14 cellular contexts compared by ENCODE assay signal in genomic region chr12:74906224-74906623, GRCh38.
DNase-seq lines count a peak whose midpoint lies in the region; ATAC-seq and TF ChIP-seq lines count a peak whose summit lies in the region.
"Had no signal": no experiment of that assay in that cellular context is flagged by ENCODE, and none has a peak within 500 bp of the region (broad histone marks: within the 10 kb centered on the region; RNA-seq: fewer than 3 reads in every experiment).

No MANE protein-coding gene starts in this region.

- no peaks in the 10 kb centered on the region for H3K79me2 ChIP-seq in smooth muscle cell (ENCODE audit: low read depth)

- no peaks in the 10 kb centered on the region for H3K9me3 ChIP-seq in smooth muscle cell (replicated peaks; ENCODE audit: low read depth)
- H3K9me3 ChIP-seq: MG63 had no signal

- WGBS in smooth muscle cell (ENCODE audit: low lambda C conversion rate) = 80% methylated on average over 5 of the region's 5 CpGs

- TF ChIP-seq CTCF in brain microvascular endothelial cell (IDR thresholded peaks at IDR 0.05; ENCODE audit: low read depth, low read length, missing control alignments) = peak; percentile 34
- TF ChIP-seq CTCF in smooth muscle cell (IDR thresholded peaks at IDR 0.05; ENCODE audit: borderline replicate concordance, insufficient read depth, poor library complexity, severe bottlenecking) = peak; percentile 11

- H3K27me3 ChIP-seq in brain microvascular endothelial cell (replicated peaks) = no peaks in the 10 kb centered on the region
- H3K27me3 ChIP-seq in smooth muscle cell (ENCODE audit: low read depth) = no peaks in the 10 kb centered on the region
- H3K27me3 ChIP-seq: MG63 had no signal

- no peaks in the 10 kb centered on the region for H3F3A ChIP-seq in smooth muscle cell (ENCODE audit: low read depth)

- H2AFZ ChIP-seq in smooth muscle cell (ENCODE audit: low read depth) = no peak overlapping the region

- H3K36me3 ChIP-seq in brain microvascular endothelial cell (replicated peaks) (no peaks in the 10 kb centered on the region), smooth muscle cell (ENCODE audit: low read depth) (no peaks in the 10 kb centered on the region)
- H3K36me3 ChIP-seq: MG63 had no signal

- no peaks in the 10 kb centered on the region for H4K20me1 ChIP-seq in smooth muscle cell (ENCODE audit: low read depth)

- no peak overlapping the region for H3K9ac ChIP-seq in smooth muscle cell (ENCODE audit: low read depth)

- H3K27ac ChIP-seq in brain microvascular endothelial cell (no peak overlapping the region), smooth muscle cell (ENCODE audit: low read depth) (no peak overlapping the region)

- ATAC-seq in GM19452 (IDR thresholded peaks at IDR 0.05; ENCODE audit: unreplicated experiment) = no peak
- ATAC-seq in HG02840 (IDR thresholded peaks at IDR 0.05; ENCODE audit: low FRiP score, unreplicated experiment) = no peak
- ATAC-seq: stimulated activated naive CD8-positive, alpha-beta T cell treated with anti-CD3 and anti-CD28 coated beads, Interleukin-15, Interleukin-2, amounts not matched to agents 100 U/mL and 50 U/mL, for 24 hours had no signal

- H3K4me1 ChIP-seq in smooth muscle cell (ENCODE audit: low read depth) = no peaks in the 10 kb centered on the region

- peak; percentile 16 for DNase-seq in NCI-H2171 treated with DMSO at 0.1 percent for 48 hours (lab: John Stamatoyannopoulos, UW)
- no peak for DNase-seq in NCI-H2171 (lab: John Stamatoyannopoulos, UW)
- DNase-seq in LHCN-M2 (ENCODE audit: low read depth) = peak; percentile 4
- no peak for DNase-seq in brain microvascular endothelial cell
- no peak for DNase-seq in smooth muscle cell (lab: John Stamatoyannopoulos, UW; ENCODE audit: unreplicated experiment)
- DNase-seq in DMS79 (lab: John Stamatoyannopoulos, UW) = no peak
- DNase-seq: activated CD4-positive, alpha-beta T cell treated with anti-CD3 and anti-CD28 coated beads, Interleukin-2, amount 10 ng/mL, durations not matched to agents 7 days and 5 days; activated naive CD8-positive, alpha-beta T cell treated with anti-CD3 and anti-CD28 coated beads for 36 hours; caudate nucleus; kidney; MG63; stimulated activated naive CD8-positive, alpha-beta T cell treated with anti-CD3 and anti-CD28 coated beads, Interleukin-15, Interleukin-2, amounts not matched to agents 100 U/mL and 50 U/mL, for 24 hours had no signal

- in situ Hi-C loops in brain microvascular endothelial cell (cut with HindIII; ENCODE audit: low pct_ligation_motif_present, low sequenced_read_pairs) = no loop called here

- H3K4me3 ChIP-seq in brain microvascular endothelial cell (ENCODE audit: low read depth, low read length) = no peak overlapping the region
- H3K4me3 ChIP-seq in smooth muscle cell = no peak overlapping the region
- H3K4me3 ChIP-seq: MG63 had no signal

- no peak overlapping the region for H3K4me2 ChIP-seq in smooth muscle cell

Comparison
In these comparisons a context has a peak if more than half of its experiments do, and no peak if none do; other contexts are left out.
1. DNase-seq: peak in NCI-H2171 treated with DMSO at 0.1 percent for 48 hours (single experiment) and LHCN-M2 (single experiment); none in NCI-H2171 (single experiment), brain microvascular endothelial cell (single experiment), smooth muscle cell (single experiment) and DMS79 (single experiment).